In the genomic region with DNA sequence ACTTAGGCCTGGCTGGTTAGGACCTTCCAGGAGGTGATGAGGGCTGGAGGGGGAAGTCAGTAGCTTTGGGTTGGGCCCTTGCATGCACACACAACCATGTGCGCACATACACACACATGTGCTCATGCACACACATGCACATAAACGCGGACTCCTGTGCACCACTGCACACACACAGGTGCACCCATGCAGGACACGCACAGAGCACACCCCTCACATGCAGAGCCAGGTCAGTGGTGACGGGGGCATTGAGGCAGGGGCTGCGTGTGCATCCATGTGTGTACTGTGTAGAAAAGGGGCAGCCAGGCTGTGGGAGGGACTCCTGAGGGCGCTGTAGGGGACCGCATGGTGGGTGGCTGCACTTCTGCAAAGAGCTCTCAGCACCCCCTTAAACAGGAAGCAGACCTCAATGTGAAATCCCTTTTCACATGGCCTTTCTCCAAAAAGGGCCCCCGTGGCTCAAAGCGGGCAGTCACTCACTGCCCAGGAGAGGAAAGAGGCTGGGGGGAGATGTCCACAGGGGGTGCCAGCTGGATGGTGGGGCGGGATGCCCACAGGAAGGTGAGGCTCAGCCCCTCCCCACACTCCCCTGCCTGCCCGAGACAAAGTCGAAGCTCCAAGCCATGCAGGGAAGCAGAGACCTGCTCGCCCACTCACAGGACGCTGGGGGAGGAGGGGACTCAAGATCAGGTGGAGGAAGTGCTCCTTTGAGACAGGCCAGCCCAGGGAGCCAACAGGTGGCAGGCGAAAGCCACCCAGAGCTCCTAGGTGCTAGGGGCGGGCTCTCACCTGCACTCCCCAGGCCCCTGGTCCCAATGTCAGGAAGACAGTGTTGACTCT, we compare ENCODE assay signal across 9 cellular contexts.
DNase-seq lines count a peak whose midpoint lies in the region; ATAC-seq and TF ChIP-seq lines count a peak whose summit lies in the region.
"Had no signal": no experiment of that assay in that cellular context is flagged by ENCODE, and none has a peak within 500 bp of the region (broad histone marks: within the 10 kb centered on the region; RNA-seq: fewer than 3 reads in every experiment).

No MANE protein-coding gene starts in this region.

- H3K4me2 ChIP-seq in smooth muscle cell: peak overlapping the region; percentile 77

- no peaks in the 10 kb centered on the region for H3F3A ChIP-seq in smooth muscle cell (ENCODE audit: low read depth)

- peaks cover 17% of the 10 kb centered on the region for H3K4me1 ChIP-seq in smooth muscle cell (ENCODE audit: low read depth)

- peak overlapping the region; percentile 95 for H3K27ac Mint-ChIP-seq in activated naive CD8-positive, alpha-beta T cell treated with anti-CD3 and anti-CD28 coated beads for 36 hours

- H3K36me3 Mint-ChIP-seq in activated naive CD8-positive, alpha-beta T cell treated with anti-CD3 and anti-CD28 coated beads for 36 hours: peaks cover 23% of the 10 kb centered on the region

- no peaks in the 10 kb centered on the region for H4K20me1 ChIP-seq in smooth muscle cell (ENCODE audit: low read depth)

- peak; percentile 41 for ATAC-seq in HG03378 (IDR thresholded peaks at IDR 0.05; ENCODE audit: unreplicated experiment)
- ATAC-seq in GM19467 (IDR thresholded peaks at IDR 0.05; ENCODE audit: unreplicated experiment): no peak
- ATAC-seq in SK-N-SH treated with all-trans-retinoic acid at 6 μM for 48 hours: no peak

- H3K4me3 Mint-ChIP-seq in activated naive CD8-positive, alpha-beta T cell treated with anti-CD3 and anti-CD28 coated beads for 36 hours: peak overlapping the region; percentile 57

- H3K9me3 Mint-ChIP-seq in activated naive CD8-positive, alpha-beta T cell treated with anti-CD3 and anti-CD28 coated beads for 36 hours: no peaks in the 10 kb centered on the region

- H3K27ac ChIP-seq in smooth muscle cell (ENCODE audit: low read depth): peak overlapping the region; percentile 68
- H3K27ac ChIP-seq: C4-2B had no signal

- no peaks in the 10 kb centered on the region for H3K27me3 Mint-ChIP-seq in activated naive CD8-positive, alpha-beta T cell treated with anti-CD3 and anti-CD28 coated beads for 36 hours

- no peak overlapping the region for H2AFZ ChIP-seq in smooth muscle cell (ENCODE audit: low read depth)

- no peaks in the 10 kb centered on the region for H3K36me3 ChIP-seq in smooth muscle cell (ENCODE audit: low read depth)

- no peak for TF ChIP-seq CTCF in smooth muscle cell (IDR thresholded peaks at IDR 0.05; ENCODE audit: borderline replicate concordance, insufficient read depth, poor library complexity, severe bottlenecking)

- DNase-seq in activated effector memory CD4-positive, alpha-beta T cell treated with anti-CD3 and anti-CD28 coated beads, Interleukin-2, amount 50 U/mL, for 16 hours: peak; percentile 76
- DNase-seq in activated effector memory CD4-positive, alpha-beta T cell treated with Interleukin-2 at 50 U/mL for 16 hours: no peak
- peak; percentile 70 for DNase-seq in activated naive CD8-positive, alpha-beta T cell treated with anti-CD3 and anti-CD28 coated beads for 36 hours
- DNase-seq in smooth muscle cell (lab: John Stamatoyannopoulos, UW; ENCODE audit: unreplicated experiment) (no peak), NCI-H1417 (lab: John Stamatoyannopoulos, UW) (no peak)

- no peaks in the 10 kb centered on the region for H3K79me2 ChIP-seq in smooth muscle cell (ENCODE audit: low read depth)

- H3K9me3 ChIP-seq in smooth muscle cell (replicated peaks; ENCODE audit: low read depth): no peaks in the 10 kb centered on the region

- H3K4me1 Mint-ChIP-seq in activated naive CD8-positive, alpha-beta T cell treated with anti-CD3 and anti-CD28 coated beads for 36 hours: peaks cover 56% of the 10 kb centered on the region

- no peaks in the 10 kb centered on the region for H3K27me3 ChIP-seq in smooth muscle cell (ENCODE audit: low read depth)

- H3K9ac ChIP-seq in smooth muscle cell (ENCODE audit: low read depth): no peak overlapping the region

- WGBS in smooth muscle cell (ENCODE audit: low lambda C conversion rate): 96% methylated on average over 17 of the region's 17 CpGs

- H3K4me3 ChIP-seq in smooth muscle cell: no peak overlapping the region

TF ChIP-seq in SK-N-SH treated with all-trans-retinoic acid at 6 μM for 48 hours, 23 proteins besides CTCF, POLR2A, EP300 and RAD21:
- TF ChIP-seq TCF4 (CRISPR knock-in tag; IDR thresholded peaks at IDR 0.05; ENCODE audit: borderline replicate concordance) (no peak), ZFP3 (CRISPR knock-in tag; IDR thresholded peaks at IDR 0.05) (no peak), ZFP30 (CRISPR knock-in tag; IDR thresholded peaks at IDR 0.05) (no peak)
TF ChIP-seq in SK-N-SH treated with all-trans-retinoic acid at 6 μM for 48 hours: peak in this region for 0.

Comparison
In these comparisons a context has a peak if more than half of its experiments do, and no peak if none do; other contexts are left out.
1. DNase-seq: peak in activated effector memory CD4-positive, alpha-beta T cell treated with anti-CD3 and anti-CD28 coated beads, Interleukin-2, amount 50 U/mL, for 16 hours (single experiment) and activated naive CD8-positive, alpha-beta T cell treated with anti-CD3 and anti-CD28 coated beads for 36 hours (single experiment); none in activated effector memory CD4-positive, alpha-beta T cell treated with Interleukin-2 at 50 U/mL for 16 hours (single experiment), smooth muscle cell (single experiment) and NCI-H1417 (0 of 3).